Comparison of ENCODE assay signal across 8 cellular contexts in genomic region chr19:58305065-58305931, GRCh38. TPM values are rescaled to one million over a fixed set of nuclear protein-coding genes. Genes with fewer than 3 reads are reported as not detected.
DNase-seq lines count a peak whose midpoint lies in the region; ATAC-seq and TF ChIP-seq lines count a peak whose summit lies in the region.

ERVK3-1 (plus strand) TSS chr19:58305377; CDS start chr19:58312169, 6,792 bp downstream.

- H3K9me3 ChIP-seq in right lobe of liver = no peaks in the 10 kb centered on the region

- no peaks in the 10 kb centered on the region for H3K27me3 ChIP-seq in right lobe of liver

- peaks cover 0 to 20% (median 2%) of the 10 kb centered on the region in 4 donors for H3K36me3 ChIP-seq in right lobe of liver

- ATAC-seq in GM19395 (IDR thresholded peaks at IDR 0.05; ENCODE audit: unreplicated experiment) (peak; percentile 96), HG03565 (IDR thresholded peaks at IDR 0.05; ENCODE audit: unreplicated experiment) (peak; percentile 96), right lobe of liver (peak; percentile 98 to 100 (median 99))

- DNase-seq in NCI-H774 (lab: John Stamatoyannopoulos, UW) (peak; percentile 98), dermis microvascular lymphatic vessel endothelial cell (ENCODE audit: low read depth in 2 of 2) (peak; percentile 95 to 98), right lobe of liver (peak; percentile 97 to 99 (median 98))
- DNase-seq in activated CD4-positive, alpha-beta T cell treated with anti-CD3 and anti-CD28 coated beads, Interleukin-2, amount 50 U/mL, for 4 hours = peak; percentile 88 to 91
- peak; percentile 88 to 95 for DNase-seq in stimulated activated CD4-positive, alpha-beta T cell treated with anti-CD3 and anti-CD28 coated beads, Interleukin-4, amount 100 ng/mL, for 4 hours

- TF ChIP-seq CTCF in C4-2B (conservative IDR thresholded peaks at IDR 0.05) = no peak
- peak in 3 of 4 donors; percentile 15 to 48 (median 29) for TF ChIP-seq CTCF in right lobe of liver (IDR thresholded peaks at IDR 0.05)

- intact Hi-C loops in right lobe of liver (cut with DNase I) = no loop called here

- peaks cover 0 to 8% (median 3%) of the 10 kb centered on the region in 4 donors for H3K4me1 ChIP-seq in right lobe of liver

- WGBS in right lobe of liver (ENCODE audit: insufficient coverage, low coverage, low lambda C conversion rate, missing lambda C conversion rate) = under 1% methylated on average over 38 of the region's 55 CpGs

- peak within 1 kb of the TSS; percentile 75 to 96 (median 87) for H3K4me3 ChIP-seq in right lobe of liver

- TF ChIP-seq POLR2A in right lobe of liver (IDR thresholded peaks at IDR 0.05) = peak; percentile 89

- peak within 1 kb of the TSS; percentile 93 for H3K27ac ChIP-seq in C4-2B
- H3K27ac ChIP-seq in right lobe of liver = peak within 1 kb of the TSS; percentile 68 to 79 (median 75)

RNA-seq across cellular contexts. Expression of gene ERVK3-1, which starts in this region (rescaled TPM):
- total RNA-seq in dermis microvascular lymphatic vessel endothelial cell = 11.4 and 18.7 TPM in 2 replicates
- 10 to 100 TPM; 12.4 to 44.7 (median 15.8) TPM for total RNA-seq in right lobe of liver

Comparison
In these comparisons a context has a peak if more than half of its experiments do, and no peak if none do; other contexts are left out.
1. Peak in every context shown above with its lines: DNase-seq, ATAC-seq, H3K4me3 ChIP-seq and H3K27ac ChIP-seq.